In the genomic region with DNA sequence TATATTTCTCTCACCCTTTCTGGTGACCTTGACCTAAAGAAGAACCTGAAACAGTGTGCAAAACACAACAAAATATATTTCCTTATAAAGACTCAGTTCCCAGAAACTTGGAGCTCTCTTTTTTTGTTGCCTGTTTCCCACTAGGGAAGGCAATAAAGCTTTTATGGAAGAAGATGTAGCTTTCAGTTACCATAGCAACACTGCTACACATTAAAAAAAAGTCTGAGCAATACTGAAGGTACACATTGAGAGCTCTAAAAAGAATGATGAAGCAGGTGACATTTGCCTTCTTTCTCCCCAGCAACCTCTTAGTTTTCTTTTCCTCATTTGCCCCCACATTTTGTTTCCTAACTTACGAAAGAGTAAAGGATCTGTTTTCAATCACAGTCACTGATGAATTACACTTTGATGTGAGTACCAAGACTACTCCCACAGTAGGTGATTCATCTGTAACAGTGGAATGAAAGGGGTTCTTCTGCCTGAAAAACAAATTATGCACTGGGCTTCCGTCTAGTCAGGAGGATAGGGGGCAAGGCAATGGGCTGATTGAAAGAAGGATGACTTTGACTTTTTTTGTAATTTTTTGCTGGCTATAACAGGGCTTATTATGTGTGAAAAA, we compare ENCODE assay signal across 23 cellular contexts. TPM values are rescaled to one million over a fixed set of nuclear protein-coding genes. Genes with fewer than 3 reads are reported as not detected.
DNase-seq lines count a peak whose midpoint lies in the region; ATAC-seq lines count a peak whose summit lies in the region.
"Had no signal": no experiment of that assay in that cellular context is flagged by ENCODE, and none has a peak within 500 bp of the region (broad histone marks: within the 10 kb centered on the region; RNA-seq: fewer than 3 reads in every experiment).

No MANE protein-coding gene starts in this region.

- H3K4me3 Mint-ChIP-seq in activated T-cell treated with anti-CD3 and anti-CD28 coated beads, Interleukin-2, amount 50 U/mL, for 4 hours: no peak overlapping the region
- H3K4me3 Mint-ChIP-seq: activated CD4-positive, alpha-beta memory T cell treated with anti-CD3 and anti-CD28 coated beads, Interleukin-2, amount 10 ng/mL, durations not matched to agents 7 days and 5 days; activated T-helper 1 cell treated with anti-CD3 and anti-CD28 coated beads, Interleukin-12 subunit alpha, Interleukin-12 subunit beta, Interleukin-2, Interleukin-4 antibody, amounts not matched to agents 30 ng/mL and 10 ng/mL and 1 ng/mL, durations not matched to agents 14 hours and 24 hours and 36 hours; CD4-positive, alpha-beta T cell; natural killer cell had no signal

- no peaks in the 10 kb centered on the region for H3K4me1 Mint-ChIP-seq in activated T-cell treated with anti-CD3 and anti-CD28 coated beads, Interleukin-2, amount 50 U/mL, for 4 hours (ENCODE audit: low read depth)
- H3K4me1 Mint-ChIP-seq: activated CD4-positive, alpha-beta memory T cell treated with anti-CD3 and anti-CD28 coated beads, Interleukin-2, amount 10 ng/mL, durations not matched to agents 7 days and 5 days; natural killer cell had no signal

- DNase-seq in activated T-cell treated with anti-CD3 and anti-CD28 coated beads, Interleukin-2, amount 50 U/mL, for 4 hours: no peak
- DNase-seq in activated T-cell treated with anti-CD3 and anti-CD28 coated beads for 4 hours (no peak), SK-MEL-5 (ENCODE audit: low read depth, low spot score) (peak; percentile 83), inferior parietal cortex (ENCODE audit: extremely low spot score) (peak; percentile 1), retina (peak; percentile 9), NCI-H187 (lab: John Stamatoyannopoulos, UW) (no peak)
- no peak for DNase-seq in stimulated activated CD4-positive, alpha-beta T cell treated with anti-CD3 and anti-CD28 coated beads, Interleukin-2, amount 100 ng/mL, for 48 hours
- DNase-seq: activated CD4-positive, alpha-beta memory T cell treated with anti-CD3 and anti-CD28 coated beads, Interleukin-2, amount 10 ng/mL, durations not matched to agents 7 days and 5 days; CD4-positive, alpha-beta T cell; heart left ventricle; mammary epithelial cell; natural killer cell; NCI-H446 treated with DMSO at 0.1 percent for 48 hours; Right ventricle myocardium superior; stimulated activated CD4-positive, alpha-beta T cell treated with anti-CD3 and anti-CD28 coated beads, Interleukin-15, amount 100 ng/mL, for 24 hours; stimulated activated naive CD4-positive, alpha-beta T cell; T-helper 1 cell; upper lobe of right lung had no signal

- H3K27me3 Mint-ChIP-seq in activated T-cell treated with anti-CD3 and anti-CD28 coated beads, Interleukin-2, amount 50 U/mL, for 4 hours (ENCODE audit: low read depth): peaks cover 7% of the 10 kb centered on the region
- H3K27me3 Mint-ChIP-seq: activated CD4-positive, alpha-beta memory T cell treated with anti-CD3 and anti-CD28 coated beads, Interleukin-2, amount 10 ng/mL, durations not matched to agents 7 days and 5 days; CD4-positive, alpha-beta T cell had no signal

- H3K36me3 Mint-ChIP-seq in activated T-cell treated with anti-CD3 and anti-CD28 coated beads, Interleukin-2, amount 50 U/mL, for 4 hours (ENCODE audit: insufficient read depth): peaks cover 6% of the 10 kb centered on the region
- H3K36me3 Mint-ChIP-seq: natural killer cell had no signal

- in situ Hi-C loops in SK-MEL-5 (cut with HindIII; ENCODE audit: low pct_unique_long_range_greater_than_20kb, low sequenced_read_pairs): no loop called here

- no peaks in the 10 kb centered on the region for H3K9me3 Mint-ChIP-seq in activated T-cell treated with anti-CD3 and anti-CD28 coated beads, Interleukin-2, amount 50 U/mL, for 4 hours
- H3K9me3 Mint-ChIP-seq: activated CD4-positive, alpha-beta memory T cell treated with anti-CD3 and anti-CD28 coated beads, Interleukin-2, amount 10 ng/mL, durations not matched to agents 7 days and 5 days; CD4-positive, alpha-beta T cell; natural killer cell had no signal

- peak; percentile 69 to 92 for ATAC-seq in activated T-cell treated with anti-CD3 and anti-CD28 coated beads, Interleukin-2, amount 50 U/mL, for 4 hours
- no peak for ATAC-seq in HG02623 (IDR thresholded peaks at IDR 0.05; ENCODE audit: unreplicated experiment)
- ATAC-seq: heart left ventricle, natural killer cell, upper lobe of right lung had no signal

RNA-seq across cellular contexts. Expression of a gene that starts 1.1 kb away (rescaled TPM):
- under 1 TPM; 0.05 to 0.21 (median 0.08) TPM for total RNA-seq in activated T-cell treated with anti-CD3 and anti-CD28 coated beads, Interleukin-2, amount 50 U/mL, for 4 hours
- total RNA-seq in SK-MEL-5 (2014; rRNA removed; shearing (Covaris generic)): not detected in 2 replicates
- polyA plus RNA-seq in SK-MEL-5 (2015; cell fraction: cytosol; rRNA removed): 0.27 and 0.40 TPM in 2 replicates
- polyA plus RNA-seq in SK-MEL-5 (2015; cell fraction: nucleus; rRNA removed): 0.28 TPM in 1 of 2 replicates, not detected in the other
- total RNA-seq: A673, epithelial cell of proximal tubule, M059J had no signal

Comparison
In these comparisons a context has a peak if more than half of its experiments do, and no peak if none do; other contexts are left out.
1. DNase-seq: peak in SK-MEL-5 (single experiment), inferior parietal cortex (single experiment) and retina (single experiment); none in activated T-cell treated with anti-CD3 and anti-CD28 coated beads, Interleukin-2, amount 50 U/mL, for 4 hours (single experiment), activated T-cell treated with anti-CD3 and anti-CD28 coated beads for 4 hours (single experiment), NCI-H187 (0 of 2) and stimulated activated CD4-positive, alpha-beta T cell treated with anti-CD3 and anti-CD28 coated beads, Interleukin-2, amount 100 ng/mL, for 48 hours (0 of 2).